ENCODE assay signal across 8 cellular contexts in genomic region chr2:65435625-65436168, GRCh38. TPM values are rescaled to one million over a fixed set of nuclear protein-coding genes. Genes with fewer than 3 reads are reported as not detected.
A peak's percentile ranks its signal among the peaks of the same experiment; 100 is the strongest.
DNase-seq lines count a peak whose midpoint lies in the region; ATAC-seq and TF ChIP-seq lines count a peak whose summit lies in the region.

No MANE protein-coding gene starts in this region.

- ATAC-seq in GM19351 (IDR thresholded peaks at IDR 0.05; ENCODE audit: unreplicated experiment) (peak; percentile 16), naive B cell (ENCODE audit: low read depth in 2 of 2) (peak; percentile 11 to 18)

- H3K36me3 Mint-ChIP-seq in IgD-negative memory B cell, result no peaks in the 10 kb centered on the region
- no peaks in the 10 kb centered on the region for H3K36me3 Mint-ChIP-seq in naive B cell

- peak overlapping the region in 2 of 3 donors; percentile 9 to 52 for H3K27ac Mint-ChIP-seq in IgD-negative memory B cell
- peak overlapping the region in 1 of 6 donors; percentile 48 for H3K27ac Mint-ChIP-seq in naive B cell

- H3K9me3 Mint-ChIP-seq in IgD-negative memory B cell (no peaks in the 10 kb centered on the region), naive B cell (peaks cover 0 to 1% (median 0%) of the 10 kb centered on the region in 7 donors)

- H3K4me1 Mint-ChIP-seq in IgD-negative memory B cell (peaks cover 6 to 12% (median 7%) of the 10 kb centered on the region in 3 donors), naive B cell (peaks cover 28 to 29% (median 28%) of the 10 kb centered on the region in 3 donors)

- no peaks in the 10 kb centered on the region for H3K27me3 ChIP-seq in BJ (ENCODE audit: control insufficient read depth, insufficient read depth, low read length)

- H3K4me3 ChIP-seq in BJ (ENCODE audit: low read depth, low read length), result peak overlapping the region; percentile 71
- H3K4me3 ChIP-seq in fibroblast of the aortic adventitia (ENCODE audit: low read depth, low read length), result peak overlapping the region; percentile 72

- H3K36me3 ChIP-seq in BJ (ENCODE audit: control insufficient read depth, insufficient read depth, low read length), result no peaks in the 10 kb centered on the region

- CTCF ChIA-PET in BJ (lab: Yijun Ruan, JAX), result interaction anchor here (0.6 to 1.2 kb wide), 5 partner anchors 79 to 138 kb away, joined by 3 to 5 read pairs (median 4); no protein-coding TSS in a partner anchor

- TF ChIP-seq CTCF in BJ (IDR thresholded peaks at IDR 0.05; ENCODE audit: insufficient read depth, low read depth, low read length) (0 out of 2 replicates have a peak, but pooled peaks have one; percentile 5), fibroblast of the aortic adventitia (IDR thresholded peaks at IDR 0.05; ENCODE audit: insufficient read depth, low read length) (no peak)

- DNase-seq in BJ (ENCODE audit: low read depth), result peak; percentile 44
- peak; percentile 80 for DNase-seq in OCI-M1 (lab: John Stamatoyannopoulos, UW)
- DNase-seq in activated T-helper 9 cell treated with anti-CD3 and anti-CD28 coated beads, Interleukin-2, amount 50 U/mL, for 16 hours (ENCODE audit: low read depth), result peak; percentile 24
- peak; percentile 89 for DNase-seq in fibroblast of the aortic adventitia (ENCODE audit: low read depth)
- peak; percentile 37 for DNase-seq in naive B cell
- peak; percentile 74 for DNase-seq in superior temporal gyrus (ENCODE audit: extremely low spot score)

- H3K27me3 Mint-ChIP-seq in IgD-negative memory B cell (peaks cover 37% of the 10 kb centered on the region), naive B cell (peaks cover 32 to 52% (median 47%) of the 10 kb centered on the region in 3 donors)

- POLR2A ChIA-PET in BJ (lab: Charles Lee), result interaction anchor here (0.6 kb wide), 1 partner anchor 155 kb away, joined by 3 read pairs; no protein-coding TSS in a partner anchor

- peak overlapping the region; percentile 83 to 96 (median 96) for H3K4me3 Mint-ChIP-seq in IgD-negative memory B cell
- peak overlapping the region; percentile 95 to 97 (median 95) for H3K4me3 Mint-ChIP-seq in naive B cell

RNA-seq across cellular contexts. Expression of gene SPRED2, which starts 3.3 kb away (rescaled TPM):
- 11.0 and 13.1 TPM in 2 replicates for polyA plus RNA-seq in BJ (2011; rRNA removed)
- 13.0 and 17.9 TPM in 2 replicates for polyA minus RNA-seq in BJ (2011; rRNA and poly(A)+ RNA removed)
- polyA plus RNA-seq in IgD-negative memory B cell, result 0.94 TPM
- total RNA-seq in fibroblast of the aortic adventitia (ENCODE audit: low replicate concordance), result 11.9 and 20.6 TPM in 2 replicates
- polyA plus RNA-seq in naive B cell (ENCODE audit: low read depth in 6 of 6), result 1 to 10 TPM in 3 of 6 donors, under 1 TPM in 2, not detected in 1; 0.16 to 2.4 (median 1.5) TPM

Comparison
In these comparisons a context has a peak if more than half of its experiments do, and no peak if none do; other contexts are left out.
1. Peak in every context shown above with its lines: DNase-seq, ATAC-seq and H3K4me3 ChIP-seq.
2. DNase-seq: peak in every context shown above with its lines; median percentile 89 in fibroblast of the aortic adventitia; 80 in OCI-M1; 74 in superior temporal gyrus; 44 in BJ; 37 in naive B cell; 24 in activated T-helper 9 cell treated with anti-CD3 and anti-CD28 coated beads, Interleukin-2, amount 50 U/mL, for 16 hours.